In genomic region chr11:96200243-96200642, GRCh38 we compare ENCODE assay signal across 10 cellular contexts.
DNase-seq lines count a peak whose midpoint lies in the region; ATAC-seq and TF ChIP-seq lines count a peak whose summit lies in the region.
"Had no signal": no experiment of that assay in that cellular context is flagged by ENCODE, and none has a peak within 500 bp of the region (broad histone marks: within the 10 kb centered on the region; RNA-seq: fewer than 3 reads in every experiment).

No MANE protein-coding gene starts in this region.

- no peak overlapping the region for H3K27ac ChIP-seq in right cardiac atrium (ENCODE audit: low read length)
- peak overlapping the region; percentile 27 to 71 (median 47) for H3K27ac ChIP-seq in thyroid gland
- H3K27ac ChIP-seq: cardiac muscle cell had no signal

- no peak for DNase-seq in activated CD4-positive, alpha-beta T cell treated with anti-CD3 and anti-CD28 coated beads, Interleukin-2, amount 10 ng/mL, durations not matched to agents 24 days and 14 days
- no peak for DNase-seq in activated CD4-positive, alpha-beta T cell treated with anti-CD3 and anti-CD28 coated beads, Interleukin-2, amount 50 U/mL, for 48 hours
- DNase-seq in adipocyte (ENCODE audit: low read depth), result peak; percentile 94
- DNase-seq in right cardiac atrium, result no peak
- no peak for DNase-seq in thyroid gland
- DNase-seq in SW480 (ENCODE audit: low spot score), result no peak
- no peak for DNase-seq in activated CD4-positive, alpha-beta T cell treated with anti-CD3 and anti-CD28 coated beads, Interleukin-2, amount 50 U/mL, for 1 hour
- no peak for DNase-seq in HPDE6-E6E7 (ENCODE audit: extremely low spot score)
- DNase-seq: NCI-H1436 treated with DMSO at 0.1 percent for 48 hours had no signal

- no peak overlapping the region for H3K4me3 Mint-ChIP-seq in activated CD4-positive, alpha-beta T cell treated with anti-CD3 and anti-CD28 coated beads, Interleukin-2, amount 10 ng/mL, durations not matched to agents 24 days and 14 days

- peaks cover 60% of the 10 kb centered on the region for H3K4me1 Mint-ChIP-seq in activated CD4-positive, alpha-beta T cell treated with anti-CD3 and anti-CD28 coated beads, Interleukin-2, amount 10 ng/mL, durations not matched to agents 24 days and 14 days

- intact Hi-C loops in activated CD4-positive, alpha-beta T cell treated with anti-CD3 and anti-CD28 coated beads, Interleukin-2, amount 10 ng/mL, durations not matched to agents 24 days and 14 days (cut with micrococcal nuclease), result no loop called here
- intact Hi-C loops in right cardiac atrium (cut with DNase I), result no loop called here
- intact Hi-C loops in thyroid gland (cut with DNase I), result no loop called here

- ATAC-seq in right cardiac atrium, result peak; percentile 39 to 44

- H3K36me3 Mint-ChIP-seq in activated CD4-positive, alpha-beta T cell treated with anti-CD3 and anti-CD28 coated beads, Interleukin-2, amount 10 ng/mL, durations not matched to agents 24 days and 14 days (ENCODE audit: low read depth), result peaks cover 30% of the 10 kb centered on the region

- H3K27me3 Mint-ChIP-seq in activated CD4-positive, alpha-beta T cell treated with anti-CD3 and anti-CD28 coated beads, Interleukin-2, amount 10 ng/mL, durations not matched to agents 24 days and 14 days, result no peaks in the 10 kb centered on the region

- no peak for TF ChIP-seq CTCF in thyroid gland (IDR thresholded peaks at IDR 0.05)

- no peaks in the 10 kb centered on the region for H3K27me3 ChIP-seq in adipocyte (replicated peaks; ENCODE audit: control insufficient read depth, insufficient read depth, low read length)
- H3K27me3 ChIP-seq in right cardiac atrium (ENCODE audit: control insufficient read depth, insufficient read depth), result no peaks in the 10 kb centered on the region
- no peaks in the 10 kb centered on the region for H3K27me3 ChIP-seq in thyroid gland
- H3K27me3 ChIP-seq: cardiac muscle cell had no signal

- no peak for TF ChIP-seq POLR2A in thyroid gland (IDR thresholded peaks at IDR 0.05)

- H3K4me1 ChIP-seq in adipocyte (ENCODE audit: control insufficient read depth, insufficient read depth, low read length), result peaks cover 48% of the 10 kb centered on the region
- peaks cover 3% of the 10 kb centered on the region for H3K4me1 ChIP-seq in right cardiac atrium (ENCODE audit: control insufficient read depth, insufficient read depth, low read length)
- peaks cover 5 to 13% of the 10 kb centered on the region in 2 donors for H3K4me1 ChIP-seq in thyroid gland

- H3K9ac ChIP-seq in adipocyte (ENCODE audit: low read length), result peak overlapping the region; percentile 59

- no peaks in the 10 kb centered on the region for H3K36me3 ChIP-seq in adipocyte (ENCODE audit: control insufficient read depth, insufficient read depth, low read length, severe bottlenecking)
- no peaks in the 10 kb centered on the region for H3K36me3 ChIP-seq in thyroid gland
- H3K36me3 ChIP-seq: cardiac muscle cell had no signal

- peak overlapping the region; percentile 81 for H3K27ac Mint-ChIP-seq in activated CD4-positive, alpha-beta T cell treated with anti-CD3 and anti-CD28 coated beads, Interleukin-2, amount 10 ng/mL, durations not matched to agents 24 days and 14 days

- peaks cover 12% of the 10 kb centered on the region for H3K9me3 Mint-ChIP-seq in activated CD4-positive, alpha-beta T cell treated with anti-CD3 and anti-CD28 coated beads, Interleukin-2, amount 10 ng/mL, durations not matched to agents 24 days and 14 days

- H3K9me3 ChIP-seq in adipocyte (ENCODE audit: control insufficient read depth, low read length), result no peaks in the 10 kb centered on the region
- H3K9me3 ChIP-seq in right cardiac atrium (ENCODE audit: control insufficient read depth, low read length), result no peaks in the 10 kb centered on the region
- H3K9me3 ChIP-seq in thyroid gland, result no peaks in the 10 kb centered on the region

- H3K4me3 ChIP-seq in adipocyte (ENCODE audit: low read length), result peak overlapping the region; percentile 30
- H3K4me3 ChIP-seq in right cardiac atrium (ENCODE audit: low read length), result no peak overlapping the region
- H3K4me3 ChIP-seq in thyroid gland (replicated peaks in 1 of 3), result no peak overlapping the region
- H3K4me3 ChIP-seq: cardiac muscle cell had no signal
